ENCODE assay signal across 9 cellular contexts in the genomic region with DNA sequence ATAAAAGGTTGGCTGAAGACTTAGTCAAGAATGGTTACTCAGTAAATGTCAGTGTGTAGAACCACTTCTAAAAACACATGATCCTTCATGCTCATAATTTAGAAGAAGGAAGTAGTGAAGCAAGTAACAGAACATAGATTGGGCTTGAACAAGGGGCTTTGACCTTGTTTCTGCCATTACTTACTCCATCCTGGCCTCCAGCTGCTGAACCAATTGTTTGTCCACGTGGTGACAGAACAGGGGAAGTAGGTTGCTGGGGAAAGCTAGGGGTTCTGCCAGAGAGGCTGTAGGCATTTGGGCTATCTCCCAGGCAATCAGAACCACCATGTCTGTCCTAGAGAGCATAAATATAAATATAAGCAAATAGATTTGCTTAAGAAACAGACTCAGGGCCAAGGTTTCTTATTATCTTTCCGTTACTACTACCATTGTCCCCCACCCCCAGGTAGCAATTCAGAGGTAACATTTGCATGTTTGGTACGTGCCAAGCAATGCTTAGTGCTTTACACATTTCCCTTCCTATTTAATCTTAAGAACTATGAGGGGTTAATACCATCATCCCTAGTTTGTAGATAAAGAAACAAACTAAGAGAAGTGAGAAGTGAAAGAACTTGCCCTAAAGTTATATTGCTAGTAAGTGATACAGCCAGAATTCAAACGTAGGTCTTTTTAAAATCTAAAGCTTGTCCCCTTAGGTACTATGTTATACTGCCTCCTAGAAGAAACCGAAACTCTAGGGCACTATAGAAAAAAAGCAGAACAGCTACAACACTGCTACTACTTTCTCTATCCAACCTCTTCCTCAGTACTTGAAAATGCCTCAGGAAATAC. TPM values are rescaled to one million over a fixed set of nuclear protein-coding genes. Genes with fewer than 3 reads are reported as not detected.
A peak's percentile ranks its signal among the peaks of the same experiment; 100 is the strongest.
DNase-seq lines count a peak whose midpoint lies in the region; ATAC-seq, FAIRE-seq and TF ChIP-seq lines count a peak whose summit lies in the region.
"Had no signal": no experiment of that assay in that cellular context is flagged by ENCODE, and none has a peak within 500 bp of the region (broad histone marks: within the 10 kb centered on the region; RNA-seq: fewer than 3 reads in every experiment).

No MANE protein-coding gene starts in this region.

- H3K4me3 Mint-ChIP-seq in T-helper 17 cell: peak overlapping the region; percentile 89
- peak overlapping the region; percentile 59 to 86 (median 78) for H3K4me3 Mint-ChIP-seq in naive thymus-derived CD8-positive, alpha-beta T cell

- peaks cover 70% of the 10 kb centered on the region for H3K4me1 Mint-ChIP-seq in T-helper 17 cell
- H3K4me1 Mint-ChIP-seq in naive thymus-derived CD8-positive, alpha-beta T cell: peaks cover 39 to 88% (median 81%) of the 10 kb centered on the region in 4 donors

- peak overlapping the region; percentile 99 for H3K27ac Mint-ChIP-seq in T-helper 17 cell
- H3K27ac Mint-ChIP-seq in naive thymus-derived CD8-positive, alpha-beta T cell: peak overlapping the region; percentile 40 to 99 (median 94)

- no peaks in the 10 kb centered on the region for H3K9me3 Mint-ChIP-seq in naive thymus-derived CD8-positive, alpha-beta T cell

- POLR2A ChIA-PET in naive thymus-derived CD8-positive, alpha-beta T cell (lab: Charles Lee): interaction anchor here (0.5 to 20.6 kb wide), 9 partner anchors 10 to 127 kb away, joined by 3 to 1569 read pairs (median 4); partner anchors contain the start of genes B2M, PATL2 and TRIM69

- DNase-seq in GM12891 (ENCODE audit: insufficient read length, low spot score) (no peak), T-helper 17 cell (no peak), hippocampal formation (lab: John Stamatoyannopoulos, UW) (no peak), OCI-M2 (lab: John Stamatoyannopoulos, UW; ENCODE audit: unreplicated experiment) (no peak)
- DNase-seq in naive thymus-derived CD8-positive, alpha-beta T cell: peak in 3 of 10 donors; percentile 36 to 41 (median 39)
- no peak for DNase-seq in activated CD4-positive, CD25-positive, alpha-beta regulatory T cell treated with anti-CD3 and anti-CD28 coated beads, Interleukin-2, amount 50 U/mL, for 72 hours
- DNase-seq: effector CD8-positive, alpha-beta T cell had no signal

- ATAC-seq in GM21576 (IDR thresholded peaks at IDR 0.05; ENCODE audit: unreplicated experiment): peak; percentile 25
- ATAC-seq in T-helper 17 cell: no peak
- no peak for ATAC-seq in naive thymus-derived CD8-positive, alpha-beta T cell

- no peaks in the 10 kb centered on the region for H3K9me3 ChIP-seq in T-helper 17 cell (ENCODE audit: control insufficient read depth, low read length, poor library complexity, severe bottlenecking)

- H3K27me3 Mint-ChIP-seq in T-helper 17 cell: no peaks in the 10 kb centered on the region
- no peaks in the 10 kb centered on the region for H3K27me3 Mint-ChIP-seq in naive thymus-derived CD8-positive, alpha-beta T cell

- no peak for TF ChIP-seq POLR2A in GM12891 (IDR thresholded peaks at IDR 0.05; ENCODE audit: low read depth, low read length)

- no peaks in the 10 kb centered on the region for H3K36me3 Mint-ChIP-seq in T-helper 17 cell (ENCODE audit: low read depth)
- H3K36me3 Mint-ChIP-seq in naive thymus-derived CD8-positive, alpha-beta T cell: no peaks in the 10 kb centered on the region

- peak; percentile 80 for FAIRE-seq in GM12891 (lab: Jason Lieb, UNC)

TF ChIP-seq in GM12891, 5 proteins besides CTCF, POLR2A, EP300 and RAD21:
- TF ChIP-seq SPI1 (IDR thresholded peaks at IDR 0.05; ENCODE audit: low read depth, low read length): peak; percentile 86
- no peak for TF ChIP-seq PAX5 (IDR thresholded peaks at IDR 0.05; ENCODE audit: insufficient read depth, low read length, severe bottlenecking)
- peak; percentile 66; the same call in 1 of the 2 replicates for TF ChIP-seq POU2F2 (IDR thresholded peaks at IDR 0.05; ENCODE audit: low read depth, low read length)

RNA-seq across cellular contexts. Expression of gene SPG11, which starts 3.0 kb away (rescaled TPM):
- 29.1 TPM for polyA plus RNA-seq in GM12891 (2012; ENCODE audit: low read depth, missing spikeins)
- total RNA-seq in T-helper 17 cell: 10 to 100 TPM; 71.0 to 76.4 TPM
- total RNA-seq in naive thymus-derived CD8-positive, alpha-beta T cell: 100 to 1,000 TPM; 133 to 138 TPM
- 10 to 100 TPM; 24.3 to 30.9 (median 29.8) TPM for polyA plus RNA-seq in naive thymus-derived CD8-positive, alpha-beta T cell

RNA-seq across cellular contexts. Expression of gene PATL2, which starts 44.7 kb away (rescaled TPM):
- 10.9 TPM for polyA plus RNA-seq in GM12891 (2012; ENCODE audit: low read depth, missing spikeins)
- 10 to 100 TPM; 24.8 to 26.7 TPM for total RNA-seq in T-helper 17 cell
- total RNA-seq in naive thymus-derived CD8-positive, alpha-beta T cell: 10 to 100 TPM; 69.4 to 69.9 TPM
- 10 to 100 TPM in 2 of 3 donors, 1 to 10 TPM in 1; 7.2 to 21.8 (median 12.4) TPM for polyA plus RNA-seq in naive thymus-derived CD8-positive, alpha-beta T cell
- total RNA-seq: temporal lobe had no signal

RNA-seq across cellular contexts. Expression of gene B2M, which starts 44.9 kb away (rescaled TPM):
- 5,189 TPM for polyA plus RNA-seq in GM12891 (2012; ENCODE audit: low read depth, missing spikeins)
- 1,000 to 10,000 TPM; 6,241 to 6,591 TPM for total RNA-seq in T-helper 17 cell
- total RNA-seq in naive thymus-derived CD8-positive, alpha-beta T cell: 1,000 to 10,000 TPM; 6,403 to 7,046 TPM
- polyA plus RNA-seq in naive thymus-derived CD8-positive, alpha-beta T cell: over 10,000 TPM; 25,152 to 39,550 (median 31,716) TPM
